9 cellular contexts compared by ENCODE assay signal in genomic region chr19:39405261-39405912, GRCh38. TPM values are rescaled to one million over a fixed set of nuclear protein-coding genes. Genes with fewer than 3 reads are reported as not detected.
DNase-seq lines count a peak whose midpoint lies in the region; ATAC-seq and TF ChIP-seq lines count a peak whose summit lies in the region.
"Had no signal": no experiment of that assay in that cellular context is flagged by ENCODE, and none has a peak within 500 bp of the region (broad histone marks: within the 10 kb centered on the region; RNA-seq: fewer than 3 reads in every experiment).

No MANE protein-coding gene starts in this region.

- in situ Hi-C loops in mammary epithelial cell (cut with MboI; ENCODE audit: low sequenced_read_pairs in 2 of 2), result no loop called here

- whole genome bisulfite sequencing in mammary epithelial cell (ENCODE audit: low coverage, missing lambda C conversion rate), result 94% methylated on average over 8 of the region's 17 CpGs

- H3K27me3 ChIP-seq in mammary epithelial cell (ENCODE audit: insufficient read depth, low read length), result no peaks in the 10 kb centered on the region

- DNase-seq in MCF 10A (ENCODE audit: unreplicated experiment) (no peak), mammary epithelial cell (no peak), memory B cell (ENCODE audit: low spot score in 2 of 2) (no peak), type B pancreatic cell (ENCODE audit: extremely low spot score, unreplicated experiment) (no peak), NCI-H524 (lab: John Stamatoyannopoulos, UW) (no peak)
- no peak for DNase-seq in activated naive CD8-positive, alpha-beta T cell treated with anti-CD3 and anti-CD28 coated beads for 36 hours
- DNase-seq: NCI-H2029 treated with DMSO at 0.1 percent for 48 hours had no signal

- H3K27me3 Mint-ChIP-seq in MCF 10A (ENCODE audit: insufficient read depth, unreplicated experiment) (no peaks in the 10 kb centered on the region), memory B cell (no peaks in the 10 kb centered on the region), type B pancreatic cell (no peaks in the 10 kb centered on the region)
- no peaks in the 10 kb centered on the region for H3K27me3 Mint-ChIP-seq in activated naive CD8-positive, alpha-beta T cell treated with anti-CD3 and anti-CD28 coated beads for 36 hours

- H3K36me3 Mint-ChIP-seq in MCF 10A (ENCODE audit: insufficient read depth, unreplicated experiment) (peaks cover 45% of the 10 kb centered on the region), memory B cell (peaks cover 19% of the 10 kb centered on the region), type B pancreatic cell (peaks cover 6% of the 10 kb centered on the region)
- H3K36me3 Mint-ChIP-seq in activated naive CD8-positive, alpha-beta T cell treated with anti-CD3 and anti-CD28 coated beads for 36 hours, result peaks cover 18% of the 10 kb centered on the region

- no peaks in the 10 kb centered on the region for H4K20me1 ChIP-seq in mammary epithelial cell (ENCODE audit: insufficient read depth, low read length)

- H3K4me3 Mint-ChIP-seq in MCF 10A (ENCODE audit: unreplicated experiment) (peak overlapping the region; percentile 94), memory B cell (peak overlapping the region; percentile 96), type B pancreatic cell (peak overlapping the region; percentile 96)
- peak overlapping the region; percentile 82 for H3K4me3 Mint-ChIP-seq in activated naive CD8-positive, alpha-beta T cell treated with anti-CD3 and anti-CD28 coated beads for 36 hours

- TF ChIP-seq CTCF in MCF 10A (IDR thresholded peaks at IDR 0.05; ENCODE audit: unreplicated experiment) (no peak), mammary epithelial cell (conservative IDR thresholded peaks at IDR 0.05 in 1 of 2, IDR thresholded peaks at IDR 0.05 in 1 of 2; ENCODE audit: extremely low read depth in 1 of 2, insufficient read depth in 1 of 2, low read depth in 1 of 2, low read length in 2 of 2) (no peak), type B pancreatic cell (conservative IDR thresholded peaks at IDR 0.05) (no peak)

- H3K9me3 ChIP-seq in mammary epithelial cell (replicated peaks; ENCODE audit: insufficient read depth, low read length), result no peaks in the 10 kb centered on the region

- H3K9ac ChIP-seq in mammary epithelial cell (ENCODE audit: insufficient read depth, low read length), result no peak overlapping the region

- H2AFZ ChIP-seq in mammary epithelial cell (ENCODE audit: low read depth, low read length), result no peak overlapping the region

- no TSS peak for BruUV-seq in MCF 10A (replicated peaks; lab: Mats Ljungman, UMichigan)
- no TSS peak for BruUV-seq in mammary epithelial cell (replicated peaks; lab: Mats Ljungman, UMichigan)

- intact Hi-C loops in MCF 10A (cut with micrococcal nuclease) (no loop called here), mammary epithelial cell (cut with micrococcal nuclease) (no loop called here)

- POLR2A ChIA-PET in MCF 10A (lab: Yijun Ruan, JAX), result interaction anchor here (0.7 to 4.3 kb wide), 6 partner anchors 14 to 567 kb away, joined by 3 to 44 read pairs (median 24); partner anchors contain the start of genes MED29, PAF1, RPS16 and SUPT5H

- H3K36me3 ChIP-seq in mammary epithelial cell (ENCODE audit: insufficient read depth, low read length), result peaks cover 4% of the 10 kb centered on the region

- peak overlapping the region; percentile 100 for H3K27ac Mint-ChIP-seq in MCF 10A (ENCODE audit: low read depth, unreplicated experiment)
- peak overlapping the region; percentile 71 for H3K27ac Mint-ChIP-seq in activated naive CD8-positive, alpha-beta T cell treated with anti-CD3 and anti-CD28 coated beads for 36 hours
- peak overlapping the region; percentile 96 for H3K27ac Mint-ChIP-seq in memory B cell
- peak overlapping the region; percentile 99 for H3K27ac Mint-ChIP-seq in type B pancreatic cell

- H3K9me3 Mint-ChIP-seq in MCF 10A (ENCODE audit: unreplicated experiment), result no peaks in the 10 kb centered on the region
- H3K9me3 Mint-ChIP-seq in activated naive CD8-positive, alpha-beta T cell treated with anti-CD3 and anti-CD28 coated beads for 36 hours, result no peaks in the 10 kb centered on the region
- no peaks in the 10 kb centered on the region for H3K9me3 Mint-ChIP-seq in memory B cell
- H3K9me3 Mint-ChIP-seq in type B pancreatic cell, result no peaks in the 10 kb centered on the region

- H3K4me1 Mint-ChIP-seq in MCF 10A (ENCODE audit: insufficient read depth, unreplicated experiment), result peaks cover 32% of the 10 kb centered on the region
- H3K4me1 Mint-ChIP-seq in activated naive CD8-positive, alpha-beta T cell treated with anti-CD3 and anti-CD28 coated beads for 36 hours, result peaks cover 51% of the 10 kb centered on the region
- H3K4me1 Mint-ChIP-seq in memory B cell, result peaks cover 45% of the 10 kb centered on the region
- peaks cover 30% of the 10 kb centered on the region for H3K4me1 Mint-ChIP-seq in type B pancreatic cell (ENCODE audit: unreplicated experiment)

- dilution Hi-C loops in mammary epithelial cell (cut with HindIII; ENCODE audit: low sequenced_read_pairs), result no loop called here

- CTCF ChIA-PET in MCF 10A (lab: Yijun Ruan, JAX), result interaction anchor here (1.5 kb wide), 1 partner anchor 7 kb away, joined by 7 read pairs; no protein-coding TSS in a partner anchor
- CTCF ChIA-PET in mammary epithelial cell (lab: Charles Lee; ENCODE audit: low non-redundant PET), result no interaction called here

- peaks cover 23% of the 10 kb centered on the region for H3K79me2 ChIP-seq in mammary epithelial cell (ENCODE audit: insufficient read depth, low read length)

- no peak overlapping the region for H3K4me3 ChIP-seq in mammary epithelial cell (replicated peaks in 1 of 3; ENCODE audit: insufficient read depth in 1 of 3, low read depth in 2 of 3, low read length in 3 of 3)

- H3K4me1 ChIP-seq in mammary epithelial cell (ENCODE audit: insufficient read depth, low read length), result peaks cover 41% of the 10 kb centered on the region

- no peak overlapping the region for H3K4me2 ChIP-seq in mammary epithelial cell (ENCODE audit: insufficient read depth, low read depth, low read length)

- ATAC-seq in memory B cell (ENCODE audit: low read depth) (no peak), HG02759 (IDR thresholded peaks at IDR 0.05; ENCODE audit: unreplicated experiment) (no peak), HG03159 (IDR thresholded peaks at IDR 0.05; ENCODE audit: unreplicated experiment) (no peak)

- H3K27ac ChIP-seq in mammary epithelial cell (ENCODE audit: insufficient read depth, low read depth, low read length), result no peak overlapping the region

RNA-seq across cellular contexts. Expression of gene ZFP36, which starts 1.3 kb away (rescaled TPM):
- total RNA-seq in MCF 10A (2022) (83.7 and 98.4 TPM in 2 replicates), mammary epithelial cell (100 to 1,000 TPM in 1 of 2 donors, 10 to 100 TPM in 1; 13.3 to 110 TPM), type B pancreatic cell (ENCODE audit: low replicate concordance) (36.0 and 101 TPM in 2 replicates)
- 10.4 TPM for polyA plus RNA-seq in mammary epithelial cell
- polyA minus RNA-seq in mammary epithelial cell, result 34.5 TPM
- total RNA-seq in activated naive CD8-positive, alpha-beta T cell treated with anti-CD3 and anti-CD28 coated beads for 36 hours, result 10 to 100 TPM; 15.5 to 15.6 TPM

RNA-seq across cellular contexts. Expression of gene PLEKHG2, which starts 7.1 kb away (rescaled TPM):
- total RNA-seq in MCF 10A (2022), result 19.2 and 19.6 TPM in 2 replicates
- total RNA-seq in mammary epithelial cell, result 10 to 100 TPM; 15.5 to 40.6 TPM
- 21.9 TPM for polyA plus RNA-seq in mammary epithelial cell
- 10.2 TPM for polyA minus RNA-seq in mammary epithelial cell
- total RNA-seq in activated naive CD8-positive, alpha-beta T cell treated with anti-CD3 and anti-CD28 coated beads for 36 hours, result 10 to 100 TPM; 29.1 to 40.0 TPM
- 32.9 and 86.7 TPM in 2 replicates for total RNA-seq in type B pancreatic cell (ENCODE audit: low replicate concordance)

RNA-seq across cellular contexts. Expression of gene MED29, which starts 14.2 kb away (rescaled TPM):
- 24.3 and 31.7 TPM in 2 replicates for total RNA-seq in MCF 10A (2022)
- 10 to 100 TPM; 19.5 to 29.3 TPM for total RNA-seq in mammary epithelial cell
- polyA plus RNA-seq in mammary epithelial cell, result 25.9 TPM
- 21.9 TPM for polyA minus RNA-seq in mammary epithelial cell
- 10 to 100 TPM; 23.3 to 26.8 TPM for total RNA-seq in activated naive CD8-positive, alpha-beta T cell treated with anti-CD3 and anti-CD28 coated beads for 36 hours
- 37.3 and 40.8 TPM in 2 replicates for total RNA-seq in type B pancreatic cell (ENCODE audit: low replicate concordance)

RNA-seq across cellular contexts. Expression of gene PAF1, which starts 14.5 kb away (rescaled TPM):
- total RNA-seq in MCF 10A (2022) (47.0 and 48.5 TPM in 2 replicates), mammary epithelial cell (10 to 100 TPM; 25.5 to 45.8 TPM), type B pancreatic cell (ENCODE audit: low replicate concordance) (36.9 and 43.6 TPM in 2 replicates)
- polyA plus RNA-seq in mammary epithelial cell, result 54.0 TPM
- 26.5 TPM for polyA minus RNA-seq in mammary epithelial cell
- total RNA-seq in activated naive CD8-positive, alpha-beta T cell treated with anti-CD3 and anti-CD28 coated beads for 36 hours, result 10 to 100 TPM; 43.6 to 44.0 TPM

RNA-seq across cellular contexts. Expression of gene RPS16, which starts 30.4 kb away (rescaled TPM):
- total RNA-seq in MCF 10A (2022) (2,837 and 2,909 TPM in 2 replicates), mammary epithelial cell (1,000 to 10,000 TPM in 1 of 2 donors, 100 to 1,000 TPM in 1; 361 to 1,710 TPM), type B pancreatic cell (ENCODE audit: low replicate concordance) (2,174 and 2,175 TPM in 2 replicates)
- 3,363 TPM for polyA plus RNA-seq in mammary epithelial cell
- 1,696 TPM for polyA minus RNA-seq in mammary epithelial cell
- total RNA-seq in activated naive CD8-positive, alpha-beta T cell treated with anti-CD3 and anti-CD28 coated beads for 36 hours, result 1,000 to 10,000 TPM; 3,164 to 3,181 TPM
